9 cellular contexts compared by ENCODE assay signal in genomic region chr1:107480548-107480947, GRCh38.
DNase-seq lines count a peak whose midpoint lies in the region; ATAC-seq lines count a peak whose summit lies in the region.
"Had no signal": no experiment of that assay in that cellular context is flagged by ENCODE, and none has a peak within 500 bp of the region (broad histone marks: within the 10 kb centered on the region; RNA-seq: fewer than 3 reads in every experiment).

No MANE protein-coding gene starts in this region.

- DNase-seq in stimulated activated CD4-positive, alpha-beta T cell treated with anti-CD3 and anti-CD28 coated beads, Interleukin-15, amount 100 ng/mL, for 24 hours, result peak; percentile 9
- DNase-seq in stimulated activated CD4-positive, alpha-beta T cell treated with anti-CD3 and anti-CD28 coated beads, Interleukin-12 subunit alpha, Interleukin-12 subunit beta, amount 100 ng/mL, for 4 hours, result no peak
- DNase-seq in hypothalamus (lab: John Stamatoyannopoulos, UW) (peak in 42 of 51 donors; percentile 3 to 60 (median 24)), AG08396 (ENCODE audit: low spot score) (no peak), T1000 (lab: John Stamatoyannopoulos, UW) (no peak), RKO (ENCODE audit: low spot score) (no peak), dedifferentiated amniotic fluid mesenchymal stem cell (ENCODE audit: extremely low spot score) (no peak)
- DNase-seq: stimulated activated naive CD4-positive, alpha-beta T cell had no signal

- peak; percentile 68 for ATAC-seq in HG03460 (IDR thresholded peaks at IDR 0.05; ENCODE audit: unreplicated experiment)

Comparison
In these comparisons a context has a peak if more than half of its experiments do, and no peak if none do; other contexts are left out.
1. DNase-seq: peak in stimulated activated CD4-positive, alpha-beta T cell treated with anti-CD3 and anti-CD28 coated beads, Interleukin-15, amount 100 ng/mL, for 24 hours (single experiment) and hypothalamus (42 of 51); none in stimulated activated CD4-positive, alpha-beta T cell treated with anti-CD3 and anti-CD28 coated beads, Interleukin-12 subunit alpha, Interleukin-12 subunit beta, amount 100 ng/mL, for 4 hours (single experiment), AG08396 (single experiment), T1000 (single experiment), RKO (single experiment) and dedifferentiated amniotic fluid mesenchymal stem cell (single experiment).